In the genomic region with DNA sequence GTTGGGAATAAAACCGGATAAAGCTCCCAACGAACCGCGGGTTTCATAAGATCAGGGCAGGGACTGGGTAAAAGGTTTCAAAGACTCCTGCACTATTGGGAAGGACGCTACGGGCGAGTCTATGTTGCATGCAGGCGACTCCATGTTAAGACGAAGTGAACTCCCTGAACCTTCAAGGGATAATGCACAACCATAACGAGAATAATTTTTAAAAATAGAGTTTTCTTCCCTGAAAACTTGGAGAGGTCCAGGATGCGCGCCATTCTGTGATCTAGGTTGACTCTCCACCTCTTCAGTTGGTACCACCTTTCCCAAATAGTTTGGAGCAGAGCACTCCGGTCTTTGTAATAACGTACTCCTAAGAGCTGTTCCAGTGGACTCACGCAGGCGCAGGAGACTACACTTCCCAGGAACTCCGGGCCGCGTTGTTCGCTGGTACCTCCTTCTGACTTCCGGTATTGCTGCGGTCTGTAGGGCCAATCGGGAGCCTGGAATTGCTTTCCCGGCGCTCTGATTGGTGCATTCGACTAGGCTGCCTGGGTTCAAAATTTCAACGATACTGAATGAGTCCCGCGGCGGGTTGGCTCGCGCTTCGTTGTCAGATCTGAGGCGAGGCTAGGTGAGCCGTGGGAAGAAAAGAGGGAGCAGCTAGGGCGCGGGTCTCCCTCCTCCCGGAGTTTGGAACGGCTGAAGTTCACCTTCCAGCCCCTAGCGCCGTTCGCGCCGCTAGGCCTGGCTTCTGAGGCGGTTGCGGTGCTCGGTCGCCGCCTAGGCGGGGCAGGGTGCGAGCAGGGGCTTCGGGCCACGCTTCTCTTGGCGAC, we compare ENCODE assay signal across 1 cellular context.
TF ChIP-seq lines count a peak whose summit lies in the region.

TPX2 (plus strand) TSS at position 562 of the 821 bp plus-strand sequence. CDS start 18,187 bp downstream, outside the sequence.

TF ChIP-seq in HCT116, 20 proteins besides CTCF, POLR2A, EP300 and RAD21 (continued from another document):
- no peak for TF ChIP-seq ZBTB33 (IDR thresholded peaks at IDR 0.05; ENCODE audit: extremely low read depth, insufficient replicate concordance, low read length)
- no peak for TF ChIP-seq EGR1 (IDR thresholded peaks at IDR 0.05; ENCODE audit: low read depth)
- peak; percentile 92 for TF ChIP-seq SIN3A (IDR thresholded peaks at IDR 0.05; ENCODE audit: low read depth)
